21 cellular contexts compared by ENCODE assay signal in the genomic region with DNA sequence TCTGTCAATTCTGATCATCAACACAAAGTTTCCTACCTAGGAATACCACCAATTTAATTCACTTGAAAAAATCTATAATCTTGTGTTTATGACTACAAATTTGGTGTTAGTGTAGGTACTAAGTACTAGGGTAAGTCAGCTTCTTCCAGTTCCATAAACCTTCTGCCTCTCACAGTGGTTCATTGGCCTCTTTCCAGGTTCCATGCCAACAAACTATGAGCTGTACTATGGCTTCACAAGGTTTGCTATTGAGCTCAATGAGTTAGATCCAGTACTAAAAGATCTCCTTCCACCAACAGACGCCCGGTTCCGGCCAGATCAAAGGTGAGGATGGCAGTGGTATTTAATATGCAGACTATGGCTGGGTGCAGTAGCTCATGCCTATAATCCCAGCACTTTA. TPM values are rescaled to one million over a fixed set of nuclear protein-coding genes. Genes with fewer than 3 reads are reported as not detected.
DNase-seq lines count a peak whose midpoint lies in the region; ATAC-seq lines count a peak whose summit lies in the region.
"Had no signal": no experiment of that assay in that cellular context is flagged by ENCODE, and none has a peak within 500 bp of the region (broad histone marks: within the 10 kb centered on the region; RNA-seq: fewer than 3 reads in every experiment).

No MANE protein-coding gene starts in this region.

- ATAC-seq in left lobe of liver = peak; percentile 40
- ATAC-seq: body of pancreas; heart right ventricle; stimulated activated memory B cell treated with anti-CD40 and anti-IgM and Interleukin-4, amounts not matched to agents 10 μg/mL and 1 μg/mL and 100 μg/mL, for 72 hours; T-helper 17 cell; WTC11 had no signal

- peak; percentile 61 for DNase-seq in ELR (ENCODE audit: low read depth)
- peak; percentile 44 for DNase-seq in NCI-H226
- peak; percentile 24 for DNase-seq in cerebellum (ENCODE audit: low spot score)
- no peak for DNase-seq in left lobe of liver (ENCODE audit: low spot score)
- DNase-seq in nucleus accumbens (lab: John Stamatoyannopoulos, UW) = no peak
- DNase-seq in HT-29 (ENCODE audit: low spot score) = no peak
- no peak for DNase-seq in effector CD8-positive, alpha-beta T cell (lab: John Stamatoyannopoulos, UW)
- DNase-seq: activated CD4-positive, alpha-beta memory T cell treated with anti-CD3 and anti-CD28 coated beads for 36 hours; activated naive CD4-positive, alpha-beta T cell treated with Interleukin-2 at 50 U/mL for 16 hours; activated T-cell treated with anti-CD3 and anti-CD28 coated beads for 4 hours; Caco-2; heart right ventricle; naive B cell; NCI-H1436 treated with DMSO at 0.1 percent for 48 hours; NCI-H2171; NCI-H69; right lobe of liver; T-helper 17 cell had no signal

RNA-seq across cellular contexts. Expression of a gene that starts 58.8 kb away (rescaled TPM):
- 83.1 TPM for total RNA-seq in cerebellum
- total RNA-seq in left lobe of liver = 16.4 TPM
- 45.1 and 53.5 TPM in 2 replicates for total RNA-seq in HT-29 (2014; rRNA removed; shearing (Covaris generic))

RNA-seq across cellular contexts. Expression of a gene that starts 59.0 kb away (rescaled TPM):
- total RNA-seq in cerebellum (3.3 TPM), left lobe of liver (1.8 TPM)
- total RNA-seq in HT-29 (2014; rRNA removed; shearing (Covaris generic)) = 0.23 and 0.26 TPM in 2 replicates

Comparison
In these comparisons a context has a peak if more than half of its experiments do, and no peak if none do; other contexts are left out.
1. DNase-seq: peak in ELR (single experiment), NCI-H226 (single experiment) and cerebellum (single experiment); none in left lobe of liver (single experiment), nucleus accumbens (0 of 56), HT-29 (single experiment) and effector CD8-positive, alpha-beta T cell (single experiment).